Comparison of ENCODE assay signal across 1 cellular context in genomic region chr20:33791959-33792597, GRCh38.
TF ChIP-seq lines count a peak whose summit lies in the region.

No MANE protein-coding gene starts in this region.

TF ChIP-seq in H1, 55 proteins besides CTCF, POLR2A, EP300 and RAD21:
- TF ChIP-seq NRF1 (IDR thresholded peaks at IDR 0.05; ENCODE audit: low read depth, low read length) (no peak), JUN (IDR thresholded peaks at IDR 0.05; ENCODE audit: low read depth, low read length) (no peak), KDM1A (IDR thresholded peaks at IDR 0.05; ENCODE audit: borderline replicate concordance, low read length) (peak; percentile 80; the same call in 1 of the 2 replicates)
